ENCODE assay signal across 8 cellular contexts in genomic region chr11:44066732-44067131, GRCh38. TPM values are rescaled to one million over a fixed set of nuclear protein-coding genes. Genes with fewer than 3 reads are reported as not detected.
DNase-seq lines count a peak whose midpoint lies in the region; ATAC-seq and TF ChIP-seq lines count a peak whose summit lies in the region.

No MANE protein-coding gene starts in this region.

- H2AFZ ChIP-seq in OCI-LY3 (ENCODE audit: low read depth, low read length) = peak overlapping the region; percentile 89

- WGBS in upper lobe of left lung, 2 donors = 30 to 37% methylated on average over 10 of the region's 10 CpGs

- no peaks in the 10 kb centered on the region for H3K36me3 ChIP-seq in OCI-LY3 (replicated peaks; ENCODE audit: low read depth, low read length)
- H3K36me3 ChIP-seq in upper lobe of left lung = peaks cover 0 to 6% (median 4%) of the 10 kb centered on the region in 4 donors

- H3K9me3 ChIP-seq in OCI-LY3 (ENCODE audit: insufficient read depth, low read length) (no peaks in the 10 kb centered on the region), upper lobe of left lung (no peaks in the 10 kb centered on the region)

- peak overlapping the region; percentile 75 for H3K9ac ChIP-seq in OCI-LY3 (ENCODE audit: low read length)

- no peak for TF ChIP-seq POLR2A in upper lobe of left lung (IDR thresholded peaks at IDR 0.05)

- H3K4me3 ChIP-seq in OCI-LY3 (ENCODE audit: low read length) (peak overlapping the region; percentile 90), upper lobe of left lung (peak overlapping the region; percentile 46 to 92 (median 67))

- H3K4me1 ChIP-seq in OCI-LY3 (ENCODE audit: low read length) (peaks cover 13% of the 10 kb centered on the region), upper lobe of left lung (peaks cover 5 to 18% (median 11%) of the 10 kb centered on the region in 4 donors)

- 0 out of 2 replicates have a peak, but pooled peaks cover 3% of the 10 kb centered on the region for H3K79me2 ChIP-seq in OCI-LY3 (ENCODE audit: low read length)

- H3K27ac ChIP-seq in OCI-LY3 (ENCODE audit: low read length) = 0 out of 2 replicates have a peak overlapping the region, but pooled peaks have one; percentile 41
- peak overlapping the region; percentile 81 for H3K27ac ChIP-seq in cingulate gyrus (ENCODE audit: low read depth, low read length)
- peak overlapping the region; percentile 84 to 95 (median 90) for H3K27ac ChIP-seq in upper lobe of left lung

- no peaks in the 10 kb centered on the region for H4K20me1 ChIP-seq in OCI-LY3 (ENCODE audit: insufficient read depth, low read length)

- ATAC-seq in upper lobe of left lung (ENCODE audit: low FRiP score in 2 of 2) = peak in 1 of 2 donors; percentile 53

- TF ChIP-seq EP300 in upper lobe of left lung (IDR thresholded peaks at IDR 0.05) = no peak

- H3K27me3 ChIP-seq in OCI-LY3 (ENCODE audit: low read depth, low read length) = no peaks in the 10 kb centered on the region
- no peaks in the 10 kb centered on the region for H3K27me3 ChIP-seq in upper lobe of left lung

- peak; percentile 16 for DNase-seq in SIG-M5 treated with dmso at 0.1 percent for 504 hours (lab: John Stamatoyannopoulos, UW; ENCODE audit: unreplicated experiment)
- no peak for DNase-seq in SIG-M5 (lab: John Stamatoyannopoulos, UW)
- DNase-seq in lung microvascular endothelial cell (ENCODE audit: low read depth in 2 of 2) = peak; percentile 80 to 82
- DNase-seq in upper lobe of left lung = no peak
- DNase-seq in HuH-7.5 (ENCODE audit: low spot score) = no peak
- DNase-seq in middle frontal gyrus (ENCODE audit: extremely low spot score, low spot score) = no peak

- H3K4me2 ChIP-seq in OCI-LY3 (ENCODE audit: low read length) = peak overlapping the region; percentile 85

- TF ChIP-seq CTCF in OCI-LY3 (IDR thresholded peaks at IDR 0.05; ENCODE audit: low read depth, low read length) (no peak), upper lobe of left lung (IDR thresholded peaks at IDR 0.05) (no peak)

RNA-seq across cellular contexts. Expression of gene ACCS, which starts 0.7 kb away (rescaled TPM):
- total RNA-seq in lung microvascular endothelial cell (2.8 and 10.3 TPM in 2 replicates), upper lobe of left lung (100 to 1,000 TPM in 1 of 6 donors, 10 to 100 TPM in 5; 15.4 to 120 (median 34.0) TPM)

RNA-seq across cellular contexts. Expression of gene ACCSL, which starts 19.0 kb away (rescaled TPM):
- total RNA-seq in lung microvascular endothelial cell (not detected in 2 replicates), upper lobe of left lung (not detected)

RNA-seq across cellular contexts. Expression of gene EXT2, which starts 28.7 kb away (rescaled TPM):
- 119 and 138 TPM in 2 replicates for total RNA-seq in lung microvascular endothelial cell
- total RNA-seq in upper lobe of left lung = 10 to 100 TPM; 45.3 to 64.0 (median 57.4) TPM

Comparison
In these comparisons a context has a peak if more than half of its experiments do, and no peak if none do; other contexts are left out.
1. DNase-seq: peak in SIG-M5 treated with dmso at 0.1 percent for 504 hours (single experiment) and lung microvascular endothelial cell (2 of 2); none in SIG-M5 (single experiment), upper lobe of left lung (0 of 2), HuH-7.5 (single experiment) and middle frontal gyrus (single experiment).
2. Peak in every context shown above with its lines, with median percentiles within 50 percentile points of each other: H3K27ac ChIP-seq.